In genomic region chr5:39014544-39014943, GRCh38 we compare ENCODE assay signal across 9 cellular contexts. TPM values are rescaled to one million over a fixed set of nuclear protein-coding genes. Genes with fewer than 3 reads are reported as not detected.
DNase-seq lines count a peak whose midpoint lies in the region; ATAC-seq and TF ChIP-seq lines count a peak whose summit lies in the region.
"Had no signal": no experiment of that assay in that cellular context is flagged by ENCODE, and none has a peak within 500 bp of the region (broad histone marks: within the 10 kb centered on the region; RNA-seq: fewer than 3 reads in every experiment).

No MANE protein-coding gene starts in this region.

- peak; percentile 82 for ATAC-seq in IMR-90 (ENCODE audit: low read depth)

- no peak overlapping the region for H4K5ac ChIP-seq in IMR-90 (ENCODE audit: low read depth, low read length)

- whole genome bisulfite sequencing in IMR-90 (ENCODE audit: extremely low coverage in 2 of 2, insufficient read length in 1 of 2), 2 experiments = no CpG with 5 or more reads among the region's 2 CpGs

- peak overlapping the region in 1 of 2 experiments; percentile 60; a peak in 1 of 4 replicates for H4K8ac ChIP-seq in IMR-90 (ENCODE audit: low read depth in 2 of 2, low read length in 2 of 2)

- H3K14ac ChIP-seq in IMR-90 (replicated peaks; ENCODE audit: low read depth, low read length) = no peak overlapping the region

- H3K18ac ChIP-seq in IMR-90 (ENCODE audit: low read depth, low read length) = no peak overlapping the region

- H3K9ac ChIP-seq in IMR-90 (ENCODE audit: low read depth, low read length) = no peak overlapping the region

- peak; percentile 97 for DNase-seq in IMR-90
- DNase-seq in epithelial cell of esophagus (ENCODE audit: low read depth) = peak; percentile 62
- peak; percentile 86 for DNase-seq in kidney tubule cell (ENCODE audit: low spot score)
- DNase-seq in vagina (ENCODE audit: extremely low spot score in 2 of 2) = no peak
- no peak for DNase-seq in COR-L47 (lab: John Stamatoyannopoulos, UW)
- DNase-seq in activated effector memory CD4-positive, alpha-beta T cell treated with Interleukin-2 at 50 U/mL for 16 hours = no peak
- DNase-seq in activated naive CD4-positive, alpha-beta T cell treated with Interleukin-2 at 50 U/mL for 16 hours = no peak
- DNase-seq: activated CD8-positive, alpha-beta memory T cell treated with anti-CD3 and anti-CD28 coated beads, Interleukin-2, amount 50 U/mL, for 48 hours; T-helper 9 cell had no signal

- H3K4me3 ChIP-seq in IMR-90 (ENCODE audit: insufficient read depth, low read depth, low read length) = no peak overlapping the region
- no peak overlapping the region for H3K4me3 ChIP-seq in epithelial cell of esophagus (ENCODE audit: low read length)
- no peak overlapping the region for H3K4me3 ChIP-seq in vagina

- no peaks in the 10 kb centered on the region; the same call in 1 of the 2 replicates for H3K9me1 ChIP-seq in IMR-90 (ENCODE audit: insufficient read depth, low read length)

- dilution Hi-C loops in IMR-90 (cut with HindIII; ENCODE audit: low sequenced_read_pairs, unreplicated experiment) = no loop called here

- in situ Hi-C loops in IMR-90 (cut with MboI; ENCODE audit: low sequenced_read_pairs) = no loop called here

- H3K9me3 ChIP-seq in IMR-90 (ENCODE audit: control insufficient read depth, insufficient read depth, low read length) (peaks cover 5% of the 10 kb centered on the region), vagina (no peaks in the 10 kb centered on the region)

- TF ChIP-seq CTCF in IMR-90 (conservative IDR thresholded peaks at IDR 0.05; ENCODE audit: low read depth, low read length) (no peak), epithelial cell of esophagus (IDR thresholded peaks at IDR 0.05; ENCODE audit: insufficient read depth, low read depth, low read length, missing control alignments) (no peak), vagina (IDR thresholded peaks at IDR 0.05) (no peak)

- H3K27ac ChIP-seq in IMR-90 (ENCODE audit: insufficient read depth, low read length) = peak overlapping the region; percentile 62; the same call in 1 of the 2 replicates
- peak overlapping the region; percentile 40 for H3K27ac ChIP-seq in vagina

- H4K91ac ChIP-seq in IMR-90 (ENCODE audit: insufficient read depth, low read depth, low read length) = no peak overlapping the region

- TF ChIP-seq POLR2A in IMR-90 (IDR thresholded peaks at IDR 0.05; ENCODE audit: low read depth, low read length) (no peak), vagina (IDR thresholded peaks at IDR 0.05) (no peak)

- H2AFZ ChIP-seq in IMR-90 (replicated peaks; ENCODE audit: low read length, poor library complexity) = no peak overlapping the region

- H4K20me1 ChIP-seq in IMR-90 (ENCODE audit: insufficient read depth, low read length) = peaks cover 4% of the 10 kb centered on the region; the same call in 1 of the 2 replicates

- H2AK9ac ChIP-seq in IMR-90 (replicated peaks; ENCODE audit: low read depth, low read length, poor library complexity) = no peak overlapping the region

- H3K27me3 ChIP-seq in IMR-90 (ENCODE audit: control insufficient read depth, insufficient read depth, low read length) = no peaks in the 10 kb centered on the region
- no peaks in the 10 kb centered on the region for H3K27me3 ChIP-seq in vagina

- peaks cover 21 to 56% of the 10 kb centered on the region in 2 experiments; a peak in 3 of 4 replicates for H3K79me1 ChIP-seq in IMR-90 (ENCODE audit: low read depth in 1 of 2, low read length in 2 of 2)

- H3K4ac ChIP-seq in IMR-90 (ENCODE audit: low read depth, low read length) = no peak overlapping the region

- no peak for TF ChIP-seq RAD21 in IMR-90 (IDR thresholded peaks at IDR 0.05; ENCODE audit: low read length)

- intact Hi-C loops in IMR-90 (cut with micrococcal nuclease) (loop anchor here (2.0 kb wide), 1 partner anchor 60 kb away; the partner anchor contains the start of gene RICTOR), vagina (cut with DNase I) (loop anchor here (10.0 kb wide), 1 partner anchor 60 kb away; the partner anchor contains the start of gene RICTOR)

- H3K23ac ChIP-seq in IMR-90 (ENCODE audit: low read depth, low read length) = no peak overlapping the region; the same call in 1 of the 2 replicates

- H2BK5ac ChIP-seq in IMR-90 (ENCODE audit: low read depth, low read length, poor library complexity, severe bottlenecking) = peak overlapping the region; percentile 98

- no peak overlapping the region for H2BK15ac ChIP-seq in IMR-90 (ENCODE audit: low read depth, low read length)

- peak overlapping the region; percentile 35; the same call in 1 of the 2 replicates for H2BK120ac ChIP-seq in IMR-90 (ENCODE audit: low read depth, low read length)

- H3K4me2 ChIP-seq in IMR-90 (ENCODE audit: low read depth, low read length) = no peak overlapping the region

- no peak overlapping the region for H3K56ac ChIP-seq in IMR-90 (ENCODE audit: extremely low read depth, insufficient read depth, low read length)

- peaks cover 5% of the 10 kb centered on the region for H3K4me1 ChIP-seq in IMR-90 (ENCODE audit: control insufficient read depth, insufficient read depth, low read length)
- peaks cover 24% of the 10 kb centered on the region for H3K4me1 ChIP-seq in vagina

- BruUV-seq in IMR-90 (replicated peaks; lab: Mats Ljungman, UMichigan) = no TSS peak

- POLR2A ChIA-PET in IMR-90 (lab: Charles Lee; ENCODE audit: unreplicated experiment) = no interaction called here

- no peak overlapping the region for H2BK20ac ChIP-seq in IMR-90 (ENCODE audit: low read depth, low read length)

- H3K36me3 ChIP-seq in IMR-90 (ENCODE audit: control insufficient read depth, insufficient read depth, low read length) (peaks cover 12% of the 10 kb centered on the region), vagina (peaks cover 0 to 9% of the 10 kb centered on the region in 2 donors)

- no peak overlapping the region for H2AK5ac ChIP-seq in IMR-90 (ENCODE audit: low read depth, low read length)

- CTCF ChIA-PET in IMR-90 (lab: Yijun Ruan, JAX) = no interaction called here

TF ChIP-seq in IMR-90, 13 proteins besides CTCF, POLR2A, EP300 and RAD21:
- TF ChIP-seq CEBPB (IDR thresholded peaks at IDR 0.05; ENCODE audit: low read depth, low read length) (peak; percentile 48; the same call in 1 of the 2 replicates), RFX5 (IDR thresholded peaks at IDR 0.05; ENCODE audit: low read depth, low read length) (no peak), FOS (IDR thresholded peaks at IDR 0.05; ENCODE audit: low read depth, low read length) (no peak)

RNA-seq across cellular contexts. Expression of gene RICTOR, which starts 59.7 kb away (rescaled TPM):
- total RNA-seq in IMR-90 (2012; rRNA removed) = 35.7 and 45.0 TPM in 2 replicates
- 2.8 and 4.1 TPM in 2 replicates for polyA plus RNA-seq in IMR-90 (2012; rRNA removed)
- 0.29 and 0.67 TPM in 2 replicates for polyA plus RNA-seq in IMR-90 (2012; cell fraction: cytosol; rRNA removed)
- polyA plus RNA-seq in IMR-90 (2012; cell fraction: nucleus; rRNA removed; ENCODE audit: low replicate concordance) = 1.7 and 19.0 TPM in 2 replicates
- 39.3 TPM for total RNA-seq in vagina

Comparison
In these comparisons a context has a peak if more than half of its experiments do, and no peak if none do; other contexts are left out.
1. DNase-seq: peak in IMR-90 (single experiment), epithelial cell of esophagus (single experiment) and kidney tubule cell (single experiment); none in vagina (0 of 2), COR-L47 (single experiment), activated effector memory CD4-positive, alpha-beta T cell treated with Interleukin-2 at 50 U/mL for 16 hours (single experiment) and activated naive CD4-positive, alpha-beta T cell treated with Interleukin-2 at 50 U/mL for 16 hours (single experiment).